Comparison of ENCODE assay signal across 1 cellular context in genomic region chr1:182789138-182790076, GRCh38.
TF ChIP-seq lines count a peak whose summit lies in the region.

Gene NPL, plus strand, starts transcription at chr1:182789773. Its CDS starts 4,599 bp downstream, at chr1:182794372.

TF ChIP-seq in IMR-90, 13 proteins besides CTCF, POLR2A, EP300 and RAD21:
- TF ChIP-seq MXI1 (IDR thresholded peaks at IDR 0.05; ENCODE audit: borderline replicate concordance, low read depth, low read length) (peak; percentile 63; the same call in 1 of the 2 replicates), BHLHE40 (IDR thresholded peaks at IDR 0.05; ENCODE audit: low read depth, low read length) (peak; percentile 62), FOS (IDR thresholded peaks at IDR 0.05; ENCODE audit: low read depth, low read length) (no peak), RCOR1 (IDR thresholded peaks at IDR 0.05; ENCODE audit: insufficient replicate concordance, low read length) (no peak), USF2 (IDR thresholded peaks at IDR 0.05; ENCODE audit: low read depth, low read length) (peak; percentile 96)
